ENCODE assay signal across 8 cellular contexts in the genomic region with DNA sequence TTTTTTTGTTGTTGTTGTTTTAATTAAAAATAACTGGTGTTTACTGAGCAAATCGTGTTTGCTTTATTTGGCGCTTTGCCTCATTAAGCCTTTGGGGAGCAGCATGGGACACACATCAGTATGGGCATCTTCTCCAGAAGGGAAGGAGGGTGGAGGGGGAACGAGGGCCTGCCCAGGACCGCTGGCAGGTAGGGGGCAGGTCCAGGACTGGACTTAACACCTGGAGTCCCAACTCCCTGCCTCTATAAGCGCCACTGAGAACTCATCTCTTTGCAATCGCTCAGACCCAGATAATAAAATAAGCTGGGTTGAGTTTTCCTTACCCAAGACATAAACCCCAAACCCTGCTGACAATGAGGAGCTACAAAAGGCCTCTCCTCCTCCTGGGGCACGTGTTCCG. TPM values are rescaled to one million over a fixed set of nuclear protein-coding genes. Genes with fewer than 3 reads are reported as not detected.
DNase-seq lines count a peak whose midpoint lies in the region; ATAC-seq, FAIRE-seq and TF ChIP-seq lines count a peak whose summit lies in the region.

No MANE protein-coding gene starts in this region.

- H3K9ac ChIP-seq in PC-3 (ENCODE audit: low read length) = peak overlapping the region; percentile 54; the same call in 1 of the 2 replicates
- peak overlapping the region; percentile 67 for H3K9ac ChIP-seq in endothelial cell of umbilical vein (replicated peaks; ENCODE audit: extremely low read depth, insufficient read depth, low read length)
- no peak overlapping the region for H3K9ac ChIP-seq in rectal smooth muscle tissue (ENCODE audit: low read length)

- H3K4me1 ChIP-seq in PC-3 (ENCODE audit: insufficient read depth, low read length) = peaks cover 16% of the 10 kb centered on the region
- peaks cover 26% of the 10 kb centered on the region for H3K4me1 ChIP-seq in endothelial cell of umbilical vein (ENCODE audit: control insufficient read depth, extremely low read depth, insufficient read depth, low read length)
- peaks cover 41% of the 10 kb centered on the region for H3K4me1 ChIP-seq in rectal smooth muscle tissue (ENCODE audit: control insufficient read depth, insufficient read depth, low read length)

- H2AFZ ChIP-seq in PC-3 (ENCODE audit: low read length) (peak overlapping the region; percentile 96), endothelial cell of umbilical vein (ENCODE audit: low read depth, low read length) (no peak overlapping the region)

- no peaks in the 10 kb centered on the region for H3K36me3 ChIP-seq in PC-3 (ENCODE audit: low read depth, low read length)
- no peaks in the 10 kb centered on the region for H3K36me3 ChIP-seq in endothelial cell of umbilical vein (ENCODE audit: control insufficient read depth in 2 of 2, extremely low read depth in 1 of 2, insufficient read depth in 2 of 2, low read length in 2 of 2)
- H3K36me3 ChIP-seq in rectal smooth muscle tissue (ENCODE audit: control insufficient read depth, insufficient read depth, low read length) = no peaks in the 10 kb centered on the region

- intact Hi-C loops in PC-3 (cut with micrococcal nuclease) = no loop called here
- intact Hi-C loops in endothelial cell of umbilical vein (cut with micrococcal nuclease) = loop anchor here (1.0 kb wide), 1 partner anchor 41 kb away; no protein-coding TSS in a partner anchor

- CTCF ChIA-PET in PC-3 (lab: Charles Lee) (interaction anchor here (0.5 to 1.8 kb wide), 2 partner anchors 14 to 268 kb away, joined by 4 to 5 read pairs; no protein-coding TSS in a partner anchor), endothelial cell of umbilical vein (lab: Charles Lee) (interaction anchor here (0.6 to 2.2 kb wide), 15 partner anchors 8 to 89 kb away, joined by 3 to 29 read pairs (median 6); a partner anchor contains a TSS)

- POLR2A ChIA-PET in PC-3 (lab: Charles Lee; ENCODE audit: unreplicated experiment) (interaction anchor here (0.7 kb wide), 1 partner anchor 14 kb away, joined by 3 read pairs; no protein-coding TSS in a partner anchor), endothelial cell of umbilical vein (lab: Charles Lee) (no interaction called here)

- H3K27ac ChIP-seq in PC-3 (ENCODE audit: low read length) (no peak overlapping the region), endothelial cell of umbilical vein (ENCODE audit: insufficient read depth, low read depth, low read length) (peak overlapping the region; percentile 74), rectal smooth muscle tissue (ENCODE audit: low read depth, low read length) (peak overlapping the region; percentile 91)

- no peaks in the 10 kb centered on the region for H3K9me1 ChIP-seq in endothelial cell of umbilical vein (replicated peaks; ENCODE audit: control insufficient read depth, extremely low read depth, insufficient read depth, low read length)

- peak overlapping the region; percentile 98 for H3K4me2 ChIP-seq in PC-3 (ENCODE audit: low read length)
- H3K4me2 ChIP-seq in endothelial cell of umbilical vein (ENCODE audit: insufficient read depth, low read length) = peak overlapping the region; percentile 56

- peak overlapping the region; percentile 28; the same call in 1 of the 2 replicates for H3K4me3 ChIP-seq in GM12864 (ENCODE audit: low read depth, low read length)
- peak overlapping the region; percentile 69 for H3K4me3 ChIP-seq in PC-3 (ENCODE audit: low read length)
- peak overlapping the region in 1 of 3 experiments; percentile 18 for H3K4me3 ChIP-seq in endothelial cell of umbilical vein (replicated peaks in 1 of 3; ENCODE audit: insufficient read depth in 1 of 3, low read depth in 1 of 3, low read length in 3 of 3)
- peak overlapping the region; percentile 74 for H3K4me3 ChIP-seq in rectal smooth muscle tissue (ENCODE audit: low read length)

- no peaks in the 10 kb centered on the region for H3K79me2 ChIP-seq in PC-3 (ENCODE audit: low read length)
- no peaks in the 10 kb centered on the region for H3K79me2 ChIP-seq in endothelial cell of umbilical vein (ENCODE audit: control insufficient read depth, insufficient read depth, low read length)

- no peak for FAIRE-seq in endothelial cell of umbilical vein (lab: Jason Lieb, UNC)

- no peak for ATAC-seq in PC-3

- H4K20me1 ChIP-seq in PC-3 (ENCODE audit: low read length) = no peaks in the 10 kb centered on the region
- no peaks in the 10 kb centered on the region for H4K20me1 ChIP-seq in endothelial cell of umbilical vein (replicated peaks; ENCODE audit: control insufficient read depth, extremely low read depth, insufficient read depth, low read length)

- H3K9me2 ChIP-seq in PC-3 (replicated peaks; ENCODE audit: low read length) = no peaks in the 10 kb centered on the region

- no peak for TF ChIP-seq POLR2A in endothelial cell of umbilical vein (IDR thresholded peaks at IDR 0.05; ENCODE audit: low read depth, low read length)

- H3F3A ChIP-seq in PC-3 (ENCODE audit: low read length, unreplicated experiment) = no peaks in the 10 kb centered on the region

- DNase-seq in GM12864 (ENCODE audit: low read depth) (no peak), PC-3 (no peak), endothelial cell of umbilical vein (ENCODE audit: low read depth, low spot score) (no peak), SHP77 (lab: John Stamatoyannopoulos, UW) (no peak), GDM1 (lab: John Stamatoyannopoulos, UW) (no peak), MV-4-11 (lab: John Stamatoyannopoulos, UW) (no peak), glomerular visceral epithelial cell (ENCODE audit: extremely low spot score) (no peak)

- BruUV-seq in PC-3 (replicated peaks; lab: Mats Ljungman, UMichigan) (TSS peak; percentile 68), endothelial cell of umbilical vein (replicated peaks; lab: Mats Ljungman, UMichigan) (TSS peak; percentile 70)

- H3K27me3 ChIP-seq in PC-3 (ENCODE audit: low read length) (no peaks in the 10 kb centered on the region), endothelial cell of umbilical vein (ENCODE audit: control insufficient read depth in 2 of 2, insufficient read depth in 2 of 2, low read length in 2 of 2) (peaks cover 0 to 7% of the 10 kb centered on the region in 2 experiments), rectal smooth muscle tissue (ENCODE audit: control insufficient read depth, insufficient read depth, low read length) (no peaks in the 10 kb centered on the region)

- TF ChIP-seq CTCF in GM12864 (IDR thresholded peaks at IDR 0.05; ENCODE audit: low read depth, low read length, missing control alignments) = no peak
- TF ChIP-seq CTCF in PC-3 (conservative IDR thresholded peaks at IDR 0.05; ENCODE audit: low read depth, low read length) = no peak
- no peak for TF ChIP-seq CTCF in endothelial cell of umbilical vein (IDR thresholded peaks at IDR 0.05; ENCODE audit: extremely low read depth in 1 of 2, insufficient read depth in 1 of 2, low read depth in 1 of 2, low read length in 2 of 2)

- dilution Hi-C loops in endothelial cell of umbilical vein (cut with MboI; ENCODE audit: extremely low pct_ligation_motif_present, low sequenced_read_pairs) = no loop called here

- H3K9me3 ChIP-seq in PC-3 (ENCODE audit: low read length) (no peaks in the 10 kb centered on the region), endothelial cell of umbilical vein (replicated peaks; ENCODE audit: control insufficient read depth, insufficient read depth, low read length) (no peaks in the 10 kb centered on the region)

TF ChIP-seq in endothelial cell of umbilical vein, 7 proteins besides CTCF, POLR2A, EP300 and RAD21:
- no peak for TF ChIP-seq FOS (IDR thresholded peaks at IDR 0.05; ENCODE audit: borderline replicate concordance, insufficient read depth, low read length)
- no peak for TF ChIP-seq GATA2 (IDR thresholded peaks at IDR 0.05; ENCODE audit: insufficient read depth, insufficient read length, low read depth, low read length)
- no peak for TF ChIP-seq EZH2 (IDR thresholded peaks at IDR 0.05; ENCODE audit: borderline replicate concordance, low read depth, low read length, severe bottlenecking)

RNA-seq across cellular contexts. Expression of a gene that starts 15.1 kb away (rescaled TPM):
- total RNA-seq in PC-3 (2014; rRNA removed) = 0.66 and 2.0 TPM in 2 replicates
- 19.6 and 21.2 TPM in 2 replicates for total RNA-seq in endothelial cell of umbilical vein
- polyA plus RNA-seq in endothelial cell of umbilical vein = 6.7 and 8.4 TPM in 2 replicates
- 6.9 and 7.6 TPM in 2 replicates for polyA plus RNA-seq in endothelial cell of umbilical vein (2011; cell fraction: cytosol; rRNA removed)
- polyA plus RNA-seq in endothelial cell of umbilical vein (2011; cell fraction: nucleus; rRNA removed) = 12.5 and 13.7 TPM in 2 replicates
- 18.8 and 40.1 TPM in 2 replicates for polyA plus RNA-seq in endothelial cell of umbilical vein (2012)
- 9.5 and 12.1 TPM in 2 replicates for polyA minus RNA-seq in endothelial cell of umbilical vein
- polyA minus RNA-seq in endothelial cell of umbilical vein (2011; cell fraction: cytosol; rRNA and poly(A)+ RNA removed) = 4.0 TPM
- polyA minus RNA-seq in endothelial cell of umbilical vein (2011; cell fraction: nucleus; rRNA and poly(A)+ RNA removed) = 9.3 and 9.7 TPM in 2 replicates
